In genomic region chr11:60756307-60757032, GRCh38 we compare ENCODE assay signal across 1 cellular context.
TF ChIP-seq lines count a peak whose summit lies in the region.

Gene MS4A15 (plus strand): TSS chr11:60756867. CDS start chr11:60763734, 6,867 bp downstream.

TF ChIP-seq in K562, 482 proteins besides CTCF, POLR2A, EP300 and RAD21 (continued from another document):
- TF ChIP-seq ZNF407 (IDR thresholded peaks at IDR 0.05; ENCODE audit: low read depth) (no peak), PHF20 (IDR thresholded peaks at IDR 0.05; ENCODE audit: partially characterized antibody) (no peak), ESRRA (IDR thresholded peaks at IDR 0.05; ENCODE audit: borderline replicate concordance, low read depth) (peak; percentile 14; the same call in 1 of the 2 replicates), MITF (IDR thresholded peaks at IDR 0.05) (0 out of 2 replicates have a peak, but pooled peaks have one; percentile 54), BRCA1 (IDR thresholded peaks at IDR 0.05) (no peak), BRCA1 (CRISPR knock-in tag; IDR thresholded peaks at IDR 0.05) (no peak), ZNF165 (CRISPR knock-in tag; IDR thresholded peaks at IDR 0.05; ENCODE audit: borderline replicate concordance) (no peak), TFAM (CRISPR knock-in tag; conservative IDR thresholded peaks at IDR 0.05) (no peak), RAD51 (IDR thresholded peaks at IDR 0.05; ENCODE audit: borderline replicate concordance, low read depth) (no peak), ZNF76 (CRISPR knock-in tag; IDR thresholded peaks at IDR 0.05; ENCODE audit: borderline replicate concordance) (no peak), ZNF263 (CRISPR knock-in tag; IDR thresholded peaks at IDR 0.05; ENCODE audit: borderline replicate concordance) (no peak), TCFL5 (CRISPR knock-in tag; conservative IDR thresholded peaks at IDR 0.05) (no peak), ZNF143 (CRISPR knock-in tag; IDR thresholded peaks at IDR 0.05) (no peak), SFPQ (IDR thresholded peaks at IDR 0.05; ENCODE audit: low read depth, low read length) (no peak)
